In genomic region chr12:71421007-71421406, GRCh38 we compare ENCODE assay signal across 7 cellular contexts. TPM values are rescaled to one million over a fixed set of nuclear protein-coding genes. Genes with fewer than 3 reads are reported as not detected.
"Had no signal": no experiment of that assay in that cellular context is flagged by ENCODE, and none has a peak within 500 bp of the region (broad histone marks: within the 10 kb centered on the region; RNA-seq: fewer than 3 reads in every experiment).

No MANE protein-coding gene starts in this region.

- H2AFZ ChIP-seq: GM23338 had no signal

- H3K4me1 ChIP-seq: HAP-1 had no signal

- H3K4me3 ChIP-seq: GM23338, HAP-1 had no signal

- H3K9me3 ChIP-seq: HAP-1 had no signal

- DNase-seq: H7, HFFc6, KBM-7 had no signal

- H3K4me2 ChIP-seq: GM23338 had no signal

- FAIRE-seq: HTR-8/SVneo had no signal

- H3K36me3 ChIP-seq: HAP-1 had no signal

RNA-seq across cellular contexts. Expression of gene LGR5, which starts 18.6 kb away (rescaled TPM):
- total RNA-seq: HFFc6 had no signal
- polyA plus RNA-seq: IgD-negative memory B cell had no signal
